ENCODE assay signal across 33 cellular contexts in the genomic region with DNA sequence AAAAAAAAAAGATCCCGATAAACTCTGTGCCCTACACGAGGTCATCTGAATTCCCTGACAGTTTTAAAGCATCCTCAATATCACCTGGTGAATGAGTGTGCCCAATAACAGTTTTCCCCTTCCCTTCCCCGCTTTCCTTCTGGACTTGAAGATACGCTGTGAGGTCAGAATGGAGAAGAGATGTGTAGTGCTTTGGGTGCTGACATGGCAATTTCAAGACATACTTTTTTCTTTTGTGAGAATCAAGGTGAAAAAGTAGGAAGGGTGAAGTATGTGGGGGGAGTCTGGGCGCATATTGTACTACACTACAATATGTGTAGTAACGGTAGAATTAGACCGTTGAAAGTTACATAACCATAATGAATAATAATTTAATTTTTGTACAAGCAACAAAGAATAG.
"Had no signal": no experiment of that assay in that cellular context is flagged by ENCODE, and none has a peak within 500 bp of the region (broad histone marks: within the 10 kb centered on the region; RNA-seq: fewer than 3 reads in every experiment).

No MANE protein-coding gene starts in this region.

- H3K9ac ChIP-seq: parathyroid adenoma had no signal

- H3K4me1 Mint-ChIP-seq: stimulated activated memory B cell treated with anti-CD40 and anti-IgM and Interleukin-4, amounts not matched to agents 10 μg/mL and 1 μg/mL and 100 μg/mL, for 72 hours; stimulated activated naive CD8-positive, alpha-beta T cell treated with anti-CD3 and anti-CD28 coated beads, Interleukin-15, amount 100 ng/mL, for 72 hours had no signal

- H3K4me3 Mint-ChIP-seq: naive thymus-derived CD4-positive, alpha-beta T cell; natural killer cell; nephron; neural crest cell; stimulated activated memory B cell treated with anti-CD40 and anti-IgM and Interleukin-4, amounts not matched to agents 10 μg/mL and 1 μg/mL and 100 μg/mL, for 72 hours; stimulated activated naive CD8-positive, alpha-beta T cell treated with anti-CD3 and anti-CD28 coated beads, Interleukin-15, amount 100 ng/mL, for 72 hours; type B pancreatic cell had no signal

- H3K9me3 Mint-ChIP-seq: neural crest cell had no signal

- H3K4me3 ChIP-seq: ovary, psoas muscle, skin epidermis, smooth muscle cell, spleen, suprapubic skin, testis, tibial artery, transverse colon, upper lobe of right lung, uterus had no signal

- DNase-seq: naive thymus-derived CD4-positive, alpha-beta T cell; natural killer cell; nucleus accumbens; ovary; posterior cingulate gyrus; psoas muscle; right cardiac atrium; spleen; stimulated activated CD4-positive, alpha-beta T cell treated with anti-CD3 and anti-CD28 coated beads, Interleukin-12 subunit alpha, Interleukin-12 subunit beta, amount 100 ng/mL, for 4 hours; stimulated activated CD4-positive, alpha-beta T cell treated with anti-CD3 and anti-CD28 coated beads, Interleukin-1b, Interleukin-23, amount 100 ng/mL, for 48 hours; stimulated activated CD4-positive, alpha-beta T cell treated with anti-CD3 and anti-CD28 coated beads, Interleukin-4, amount 100 ng/mL, for 1 hour; stimulated activated CD4-positive, alpha-beta T cell treated with anti-CD3 and anti-CD28 coated beads, Interleukin-4, amount 100 ng/mL, for 4 hours; stimulated activated CD8-positive, alpha-beta memory T cell treated with anti-CD3 and anti-CD28 coated beads, Interleukin-4, amount 100 ng/mL, for 48 hours; stimulated activated naive CD4-positive, alpha-beta T cell; stimulated activated naive CD8-positive, alpha-beta T cell treated with anti-CD3 and anti-CD28 coated beads, Interleukin-15, amount 100 ng/mL, for 72 hours; stimulated activated naive CD8-positive, alpha-beta T cell treated with anti-CD3 and anti-CD28 coated beads, Interleukin-15, Interleukin-2, amounts not matched to agents 100 U/mL and 50 U/mL, for 24 hours; substantia nigra; testis; tibial artery; transverse colon; upper lobe of right lung; uterus had no signal

- H3K36me3 ChIP-seq: ovary, uterus had no signal

- H3K27me3 ChIP-seq: neutrophil, ovary, spleen, suprapubic skin, testis, tibial artery, transverse colon, upper lobe of right lung, uterus had no signal

- H3K4me2 ChIP-seq: smooth muscle cell had no signal

- ATAC-seq: naive thymus-derived CD4-positive, alpha-beta T cell; natural killer cell; psoas muscle; right cardiac atrium; sciatic nerve; stimulated activated memory B cell treated with anti-CD40 and anti-IgM and Interleukin-4, amounts not matched to agents 10 μg/mL and 1 μg/mL and 100 μg/mL, for 72 hours; stimulated activated naive CD8-positive, alpha-beta T cell treated with anti-CD3 and anti-CD28 coated beads, Interleukin-15, amount 100 ng/mL, for 72 hours; stimulated activated naive CD8-positive, alpha-beta T cell treated with anti-CD3 and anti-CD28 coated beads, Interleukin-15, Interleukin-2, amounts not matched to agents 100 U/mL and 50 U/mL, for 24 hours; upper lobe of right lung had no signal

- H3K27me3 Mint-ChIP-seq: naive thymus-derived CD4-positive, alpha-beta T cell; progenitor cell of endocrine pancreas; stimulated activated memory B cell treated with anti-CD40 and anti-IgM and Interleukin-4, amounts not matched to agents 10 μg/mL and 1 μg/mL and 100 μg/mL, for 72 hours; stimulated activated naive CD8-positive, alpha-beta T cell treated with anti-CD3 and anti-CD28 coated beads, Interleukin-15, amount 100 ng/mL, for 72 hours; type B pancreatic cell had no signal

- H3K9me3 ChIP-seq: neutrophil, ovary, suprapubic skin, testis, upper lobe of right lung had no signal

- H2AFZ ChIP-seq: parathyroid adenoma had no signal

- H3K79me2 ChIP-seq: parathyroid adenoma had no signal

- H3K27ac ChIP-seq: neutrophil, ovary, parathyroid adenoma, psoas muscle, skin epidermis, spleen, suprapubic skin, testis, tibial artery, transverse colon, upper lobe of right lung, uterus had no signal

- H3K27ac Mint-ChIP-seq: natural killer cell; nephron; progenitor cell of endocrine pancreas; stimulated activated memory B cell treated with anti-CD40 and anti-IgM and Interleukin-4, amounts not matched to agents 10 μg/mL and 1 μg/mL and 100 μg/mL, for 72 hours; type B pancreatic cell had no signal

- H3K4me1 ChIP-seq: psoas muscle, spleen, suprapubic skin, testis, tibial artery, transverse colon, upper lobe of right lung, uterus had no signal
